8 cellular contexts compared by ENCODE assay signal in the genomic region with DNA sequence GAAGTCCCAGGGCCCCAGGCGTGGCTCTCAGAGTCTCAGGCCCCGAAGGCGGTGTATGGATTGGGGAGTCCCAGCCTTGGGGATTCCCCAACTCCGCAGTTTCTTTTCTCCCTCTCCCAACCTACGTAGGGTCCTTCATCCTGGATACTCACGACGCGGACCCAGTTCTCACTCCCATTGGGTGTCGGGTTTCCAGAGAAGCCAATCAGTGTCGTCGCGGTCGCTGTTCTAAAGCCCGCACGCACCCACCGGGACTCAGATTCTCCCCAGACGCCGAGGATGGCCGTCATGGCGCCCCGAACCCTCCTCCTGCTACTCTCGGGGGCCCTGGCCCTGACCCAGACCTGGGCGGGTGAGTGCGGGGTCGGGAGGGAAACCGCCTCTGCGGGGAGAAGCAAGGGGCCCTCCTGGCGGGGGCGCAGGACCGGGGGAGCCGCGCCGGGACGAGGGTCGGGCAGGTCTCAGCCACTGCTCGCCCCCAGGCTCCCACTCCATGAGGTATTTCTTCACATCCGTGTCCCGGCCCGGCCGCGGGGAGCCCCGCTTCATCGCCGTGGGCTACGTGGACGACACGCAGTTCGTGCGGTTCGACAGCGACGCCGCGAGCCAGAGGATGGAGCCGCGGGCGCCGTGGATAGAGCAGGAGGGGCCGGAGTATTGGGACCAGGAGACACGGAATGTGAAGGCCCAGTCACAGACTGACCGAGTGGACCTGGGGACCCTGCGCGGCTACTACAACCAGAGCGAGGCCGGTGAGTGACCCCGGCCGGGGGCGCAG.
DNase-seq lines count a peak whose midpoint lies in the region; ATAC-seq lines count a peak whose summit lies in the region.

Gene HLA-A (plus strand): TSS at position 258 of the 778 bp plus-strand sequence. CDS start 22 bp downstream, at position 280.

- DNase-seq in NCI-H526 treated with DMSO at 0.1 percent for 48 hours (lab: John Stamatoyannopoulos, UW) (peak; percentile 86), dedifferentiated amniotic fluid mesenchymal stem cell (ENCODE audit: extremely low spot score) (peak; percentile 96), left kidney (ENCODE audit: low read depth, low spot score) (peak; percentile 98)
- DNase-seq in activated CD4-positive, alpha-beta T cell treated with anti-CD3 and anti-CD28 coated beads, Interleukin-2, amount 50 U/mL, for 1 hour, result peak; percentile 93
- peak; percentile 94 for DNase-seq in stimulated activated CD4-positive, alpha-beta T cell treated with anti-CD3 and anti-CD28 coated beads, Interleukin-1b, Interleukin-23, amount 100 ng/mL, for 48 hours

- H3K27me3 ChIP-seq in BLaER1, result no peaks in the 10 kb centered on the region

- H4K20me1 ChIP-seq in BLaER1, result peaks cover 39% of the 10 kb centered on the region

- H3K4me3 ChIP-seq in BLaER1, result peak within 1 kb of the TSS; percentile 81

- peak within 1 kb of the TSS; percentile 87 for H3K4me2 ChIP-seq in BLaER1

- peaks cover 23% of the 10 kb centered on the region for H3K4me1 ChIP-seq in BLaER1

- H3K9ac ChIP-seq in BLaER1, result peak within 1 kb of the TSS; percentile 84

- peak; percentile 86 for ATAC-seq in GM19328 (IDR thresholded peaks at IDR 0.05; ENCODE audit: unreplicated experiment)
- ATAC-seq in HG03469 (IDR thresholded peaks at IDR 0.05; ENCODE audit: unreplicated experiment), result peak; percentile 53

- peaks cover 35% of the 10 kb centered on the region for H3K36me3 ChIP-seq in BLaER1

- no peaks in the 10 kb centered on the region for H3K9me3 ChIP-seq in BLaER1

- H3K27ac ChIP-seq in BLaER1, result peak within 1 kb of the TSS; percentile 85

Comparison
In these comparisons a context has a peak if more than half of its experiments do, and no peak if none do; other contexts are left out.
1. Peak in every context shown above with its lines: DNase-seq, ATAC-seq, H3K4me3 ChIP-seq and H3K27ac ChIP-seq.